In genomic region chr11:45900916-45901617, GRCh38 we compare ENCODE assay signal across 9 cellular contexts. TPM values are rescaled to one million over a fixed set of nuclear protein-coding genes. Genes with fewer than 3 reads are reported as not detected.
A peak's percentile ranks its signal among the peaks of the same experiment; 100 is the strongest.
DNase-seq lines count a peak whose midpoint lies in the region; ATAC-seq lines count a peak whose summit lies in the region.
"Had no signal": no experiment of that assay in that cellular context is flagged by ENCODE, and none has a peak within 500 bp of the region (broad histone marks: within the 10 kb centered on the region; RNA-seq: fewer than 3 reads in every experiment).

No MANE protein-coding gene starts in this region.

- no peak overlapping the region for H3K27ac Mint-ChIP-seq in stimulated activated memory B cell treated with anti-CD40 and anti-IgM and Interleukin-4, amounts not matched to agents 10 μg/mL and 1 μg/mL and 100 μg/mL, for 72 hours

- no peak for ATAC-seq in stimulated activated memory B cell treated with anti-CD40 and anti-IgM and Interleukin-4, amounts not matched to agents 10 μg/mL and 1 μg/mL and 100 μg/mL, for 72 hours

- H3K36me3 Mint-ChIP-seq in stimulated activated memory B cell treated with anti-CD40 and anti-IgM and Interleukin-4, amounts not matched to agents 10 μg/mL and 1 μg/mL and 100 μg/mL, for 72 hours = no peaks in the 10 kb centered on the region

- H3K27me3 Mint-ChIP-seq in stimulated activated memory B cell treated with anti-CD40 and anti-IgM and Interleukin-4, amounts not matched to agents 10 μg/mL and 1 μg/mL and 100 μg/mL, for 72 hours = peaks cover 40% of the 10 kb centered on the region

- H3K4me1 Mint-ChIP-seq in stimulated activated memory B cell treated with anti-CD40 and anti-IgM and Interleukin-4, amounts not matched to agents 10 μg/mL and 1 μg/mL and 100 μg/mL, for 72 hours = peaks cover 20% of the 10 kb centered on the region

- H3K36me3 ChIP-seq in iPS-20b (ENCODE audit: insufficient read depth, low read depth, low read length) = peaks cover 13% of the 10 kb centered on the region

- H3K9me3 Mint-ChIP-seq in stimulated activated memory B cell treated with anti-CD40 and anti-IgM and Interleukin-4, amounts not matched to agents 10 μg/mL and 1 μg/mL and 100 μg/mL, for 72 hours = no peaks in the 10 kb centered on the region

- peak overlapping the region; percentile 11 for H3K4me3 Mint-ChIP-seq in stimulated activated memory B cell treated with anti-CD40 and anti-IgM and Interleukin-4, amounts not matched to agents 10 μg/mL and 1 μg/mL and 100 μg/mL, for 72 hours

- no peak overlapping the region for H3K27ac ChIP-seq in iPS-20b (ENCODE audit: low read length)
- H3K27ac ChIP-seq: foreskin keratinocyte had no signal

- H3K4me3 ChIP-seq in iPS-20b (ENCODE audit: low read length) = peak overlapping the region; percentile 73

- H3K9ac ChIP-seq in iPS-20b (ENCODE audit: low read depth, low read length) = peak overlapping the region; percentile 61; the same call in 1 of the 2 replicates

- DNase-seq in NCI-H2107 treated with DMSO at 0.1 percent for 48 hours (lab: John Stamatoyannopoulos, UW; ENCODE audit: unreplicated experiment) = peak; percentile 13
- DNase-seq in NCI-H2107 (lab: John Stamatoyannopoulos, UW) = no peak
- peak in 51 of 58 donors; percentile 31 to 87 (median 68) for DNase-seq in anterior cingulate cortex (lab: John Stamatoyannopoulos, UW)
- no peak for DNase-seq in SKM-1 (lab: John Stamatoyannopoulos, UW; ENCODE audit: unreplicated experiment)
- no peak for DNase-seq in dedifferentiated amniotic fluid mesenchymal stem cell (ENCODE audit: extremely low spot score)
- no peak for DNase-seq in A172 (ENCODE audit: low spot score)
- DNase-seq: foreskin keratinocyte had no signal

- no peaks in the 10 kb centered on the region for H3K9me3 ChIP-seq in iPS-20b (ENCODE audit: insufficient read depth, low read depth, low read length)

- H3K27me3 ChIP-seq in iPS-20b (ENCODE audit: insufficient read depth, low read length) = peaks cover 10% of the 10 kb centered on the region

- peaks cover 5% of the 10 kb centered on the region; the same call in 1 of the 2 replicates for H3K4me1 ChIP-seq in iPS-20b (ENCODE audit: insufficient read depth, low read length)
- H3K4me1 ChIP-seq: foreskin keratinocyte had no signal

RNA-seq across cellular contexts. Expression of gene FREY1, which starts 6.0 kb away (rescaled TPM):
- 0.24 and 0.26 TPM in 2 replicates for total RNA-seq in A172 (2014; rRNA removed; shearing (Covaris generic))

RNA-seq across cellular contexts. Expression of gene MAPK8IP1, which starts 15.6 kb away (rescaled TPM):
- 24.0 and 24.2 TPM in 2 replicates for total RNA-seq in A172 (2014; rRNA removed; shearing (Covaris generic))

RNA-seq across cellular contexts. Expression of gene PEX16, which starts 16.6 kb away (rescaled TPM):
- 37.7 and 48.0 TPM in 2 replicates for total RNA-seq in A172 (2014; rRNA removed; shearing (Covaris generic))

RNA-seq across cellular contexts. Expression of gene LARGE2, which starts 21.4 kb away (rescaled TPM):
- not detected in 2 replicates for total RNA-seq in A172 (2014; rRNA removed; shearing (Covaris generic))

RNA-seq across cellular contexts. Expression of gene CRY2, which starts 53.8 kb away (rescaled TPM):
- 7.4 and 8.1 TPM in 2 replicates for total RNA-seq in A172 (2014; rRNA removed; shearing (Covaris generic))

Comparison
In these comparisons a context has a peak if more than half of its experiments do, and no peak if none do; other contexts are left out.
1. DNase-seq: peak in NCI-H2107 treated with DMSO at 0.1 percent for 48 hours (single experiment) and anterior cingulate cortex (51 of 58); none in NCI-H2107 (single experiment), SKM-1 (single experiment), dedifferentiated amniotic fluid mesenchymal stem cell (single experiment) and A172 (single experiment).